25 cellular contexts compared by ENCODE assay signal in the genomic region with DNA sequence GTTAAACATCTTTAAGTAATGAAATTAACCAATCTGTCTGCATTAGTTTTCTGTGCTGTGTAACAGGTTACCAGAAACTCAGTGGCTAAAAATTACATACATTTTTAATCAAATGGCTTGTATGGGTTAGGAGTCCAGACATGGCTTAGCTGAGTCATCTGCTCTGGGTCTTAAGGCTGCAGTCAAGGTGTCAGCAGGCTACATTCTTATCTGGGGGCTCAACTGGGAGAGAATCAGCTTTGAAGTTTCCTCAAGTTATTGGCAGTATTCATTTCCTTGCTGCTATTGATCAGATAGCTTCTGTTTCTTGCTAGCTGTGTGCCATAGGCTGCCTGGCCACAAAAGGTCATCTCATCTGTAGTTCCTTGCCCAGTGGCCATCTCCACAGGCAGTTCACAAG.
DNase-seq lines count a peak whose midpoint lies in the region; ATAC-seq and TF ChIP-seq lines count a peak whose summit lies in the region.
"Had no signal": no experiment of that assay in that cellular context is flagged by ENCODE, and none has a peak within 500 bp of the region (broad histone marks: within the 10 kb centered on the region; RNA-seq: fewer than 3 reads in every experiment).

No MANE protein-coding gene starts in this region.

- TF ChIP-seq RAD21 in SK-N-SH (IDR thresholded peaks at IDR 0.05; ENCODE audit: low read length) = no peak

- ATAC-seq in SK-N-SH treated with all-trans-retinoic acid at 6 μM for 48 hours (no peak), GM21737 (IDR thresholded peaks at IDR 0.05; ENCODE audit: unreplicated experiment) (no peak)
- ATAC-seq: PC-3 had no signal

- peaks cover 0 to 4% of the 10 kb centered on the region in 2 experiments; a peak in 1 of 4 replicates for H3K4me1 ChIP-seq in SK-N-SH (ENCODE audit: control insufficient read depth in 1 of 2, insufficient read depth in 2 of 2, low read depth in 1 of 2, low read length in 1 of 2)
- peaks cover 13% of the 10 kb centered on the region for H3K4me1 ChIP-seq in smooth muscle cell (ENCODE audit: low read depth)
- H3K4me1 ChIP-seq in stomach = no peaks in the 10 kb centered on the region

- POLR2A ChIA-PET in SK-N-SH (lab: Yijun Ruan, JAX) = no interaction called here

- peaks cover 19% of the 10 kb centered on the region for H3K9me3 Mint-ChIP-seq in HFFc6

- CTCF ChIA-PET in SK-N-SH (lab: Yijun Ruan, JAX) = no interaction called here

- H3K9ac ChIP-seq in SK-N-SH (no peak overlapping the region), smooth muscle cell (ENCODE audit: low read depth) (peak overlapping the region; percentile 33)

- H3K27ac Mint-ChIP-seq in HFFc6 = no peak overlapping the region
- H3K27ac Mint-ChIP-seq: B cell; CD14-positive monocyte; CD8-positive, alpha-beta memory T cell had no signal

- no peak overlapping the region for H3K4me3 Mint-ChIP-seq in HFFc6
- H3K4me3 Mint-ChIP-seq: B cell; CD14-positive monocyte; CD8-positive, alpha-beta memory T cell had no signal

- DNase-seq in SK-N-SH (no peak), WERI-Rb-1 (peak; percentile 9), iris pigment epithelial cell (ENCODE audit: low read depth) (peak; percentile 9), smooth muscle cell (lab: John Stamatoyannopoulos, UW; ENCODE audit: unreplicated experiment) (no peak), HFFc6 (no peak), stomach (no peak)
- DNase-seq: CD8-positive, alpha-beta memory T cell; DMS153; DND-41; GOT3; IMR-90; KG1; MM.1S; NCI-H2081 treated with DMSO at 0.1 percent for 48 hours; NCI-H2171; NCI-H226; NCI-H510A; NCI-H69; PC-3 had no signal

- H3K36me3 Mint-ChIP-seq in HFFc6 (ENCODE audit: low read depth) = no peaks in the 10 kb centered on the region
- H3K36me3 Mint-ChIP-seq: CD14-positive monocyte; CD8-positive, alpha-beta memory T cell had no signal

- no peaks in the 10 kb centered on the region for H3K4me1 Mint-ChIP-seq in HFFc6 (ENCODE audit: low read depth)
- H3K4me1 Mint-ChIP-seq: B cell; CD14-positive monocyte; CD8-positive, alpha-beta memory T cell had no signal

- H3K36me3 ChIP-seq in SK-N-SH (replicated peaks in 1 of 2; ENCODE audit: control insufficient read depth in 1 of 2, insufficient read depth in 2 of 2, low read length in 1 of 2) (no peaks in the 10 kb centered on the region), WERI-Rb-1 (no peaks in the 10 kb centered on the region), smooth muscle cell (ENCODE audit: low read depth) (no peaks in the 10 kb centered on the region), stomach (no peaks in the 10 kb centered on the region)
- H3K36me3 ChIP-seq: HAP-1 had no signal

- H3K79me2 ChIP-seq in SK-N-SH (ENCODE audit: insufficient read depth) = no peaks in the 10 kb centered on the region
- H3K79me2 ChIP-seq in smooth muscle cell (ENCODE audit: low read depth) = no peaks in the 10 kb centered on the region

- H3K4me3 ChIP-seq in SK-N-SH (ENCODE audit: low read depth in 2 of 2, low read length in 1 of 2) (no peak overlapping the region), WERI-Rb-1 (ENCODE audit: low read depth, low read length) (no peak overlapping the region), smooth muscle cell (no peak overlapping the region), stomach (no peak overlapping the region)
- H3K4me3 ChIP-seq: HAP-1 had no signal

- TF ChIP-seq CTCF in SK-N-SH (IDR thresholded peaks at IDR 0.05) (no peak), WERI-Rb-1 (IDR thresholded peaks at IDR 0.05; ENCODE audit: low read depth, low read length) (no peak), smooth muscle cell (IDR thresholded peaks at IDR 0.05; ENCODE audit: borderline replicate concordance, insufficient read depth, poor library complexity, severe bottlenecking) (no peak), HFFc6 (IDR thresholded peaks at IDR 0.05) (no peak), stomach (IDR thresholded peaks at IDR 0.05) (no peak)

- H4K20me1 ChIP-seq in SK-N-SH (ENCODE audit: insufficient read depth) = no peaks in the 10 kb centered on the region
- H4K20me1 ChIP-seq in smooth muscle cell (ENCODE audit: low read depth) = no peaks in the 10 kb centered on the region

- H3K27me3 ChIP-seq in SK-N-SH (ENCODE audit: insufficient read depth) (no peaks in the 10 kb centered on the region), WERI-Rb-1 (ENCODE audit: insufficient read depth, low read depth, severe bottlenecking) (no peaks in the 10 kb centered on the region), smooth muscle cell (ENCODE audit: low read depth) (no peaks in the 10 kb centered on the region), stomach (no peaks in the 10 kb centered on the region)

- H3F3A ChIP-seq in SK-N-SH (replicated peaks; ENCODE audit: insufficient read depth) (no peaks in the 10 kb centered on the region), smooth muscle cell (ENCODE audit: low read depth) (peaks cover 9% of the 10 kb centered on the region)

- H3K27me3 Mint-ChIP-seq in HFFc6 (ENCODE audit: insufficient read depth) = 0 out of 2 replicates have a peak, but pooled peaks cover 2% of the 10 kb centered on the region
- H3K27me3 Mint-ChIP-seq: B cell; CD8-positive, alpha-beta memory T cell had no signal

- H3K27ac ChIP-seq in SK-N-SH (ENCODE audit: low read depth in 2 of 2, low read length in 1 of 2) (peak overlapping the region in 1 of 2 experiments; percentile 39; a peak in 2 of 4 replicates), WERI-Rb-1 (no peak overlapping the region), smooth muscle cell (ENCODE audit: low read depth) (peak overlapping the region; percentile 89), stomach (no peak overlapping the region)
- H3K27ac ChIP-seq: 22Rv1 had no signal

- H2AFZ ChIP-seq in SK-N-SH (ENCODE audit: low read depth) = no peak overlapping the region
- no peak overlapping the region for H2AFZ ChIP-seq in smooth muscle cell (ENCODE audit: low read depth)

- intact Hi-C loops in stomach (cut with DNase I; ENCODE audit: low total_unique reads) = no loop called here

- no peaks in the 10 kb centered on the region for H3K9me2 ChIP-seq in SK-N-SH

- H3K9me3 ChIP-seq in SK-N-SH (no peaks in the 10 kb centered on the region), WERI-Rb-1 (ENCODE audit: severe bottlenecking) (no peaks in the 10 kb centered on the region), smooth muscle cell (replicated peaks; ENCODE audit: low read depth) (no peaks in the 10 kb centered on the region), stomach (peaks cover 0 to 8% (median 0%) of the 10 kb centered on the region in 4 donors)
- H3K9me3 ChIP-seq: HAP-1 had no signal

- H3K4me2 ChIP-seq in SK-N-SH (no peak overlapping the region), smooth muscle cell (peak overlapping the region; percentile 44)

- no peak for TF ChIP-seq POLR2A in stomach (IDR thresholded peaks at IDR 0.05)

- TF ChIP-seq EP300 in SK-N-SH (IDR thresholded peaks at IDR 0.05; ENCODE audit: borderline replicate concordance in 1 of 2, low read depth in 1 of 2, low read length in 1 of 2) = no peak
- TF ChIP-seq EP300 in stomach (IDR thresholded peaks at IDR 0.05) = no peak

TF ChIP-seq in SK-N-SH treated with all-trans-retinoic acid at 6 μM for 48 hours, 23 proteins besides CTCF, POLR2A, EP300 and RAD21 (continues in another document):
- TF ChIP-seq, protein P1, sequence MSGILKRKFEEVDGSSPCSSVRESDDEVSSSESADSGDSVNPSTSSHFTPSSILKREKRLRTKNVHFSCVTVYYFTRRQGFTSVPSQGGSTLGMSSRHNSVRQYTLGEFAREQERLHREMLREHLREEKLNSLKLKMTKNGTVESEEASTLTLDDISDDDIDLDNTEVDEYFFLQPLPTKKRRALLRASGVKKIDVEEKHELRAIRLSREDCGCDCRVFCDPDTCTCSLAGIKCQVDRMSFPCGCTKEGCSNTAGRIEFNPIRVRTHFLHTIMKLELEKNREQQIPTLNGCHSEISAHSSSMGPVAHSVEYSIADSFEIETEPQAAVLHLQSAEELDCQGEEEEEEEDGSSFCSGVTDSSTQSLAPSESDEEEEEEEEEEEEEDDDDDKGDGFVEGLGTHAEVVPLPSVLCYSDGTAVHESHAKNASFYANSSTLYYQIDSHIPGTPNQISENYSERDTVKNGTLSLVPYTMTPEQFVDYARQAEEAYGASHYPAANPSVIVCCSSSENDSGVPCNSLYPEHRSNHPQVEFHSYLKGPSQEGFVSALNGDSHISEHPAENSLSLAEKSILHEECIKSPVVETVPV (CRISPR knock-in tag; IDR thresholded peaks at IDR 0.05) = no peak
- no peak for TF ChIP-seq TOX (CRISPR knock-in tag; IDR thresholded peaks at IDR 0.05; ENCODE audit: borderline replicate concordance)

TF ChIP-seq in SK-N-SH, 30 proteins besides CTCF, POLR2A, EP300 and RAD21:
- no peak for TF ChIP-seq POLR2AphosphoS5 (IDR thresholded peaks at IDR 0.05; ENCODE audit: low read depth, low read length)

Comparison
In these comparisons a context has a peak if more than half of its experiments do, and no peak if none do; other contexts are left out.
1. DNase-seq: peak in WERI-Rb-1 (single experiment) and iris pigment epithelial cell (single experiment); none in SK-N-SH (single experiment), smooth muscle cell (single experiment), HFFc6 (single experiment) and stomach (single experiment).